Comparison of ENCODE assay signal across 32 cellular contexts in genomic region chr6:43304361-43304760, GRCh38. TPM values are rescaled to one million over a fixed set of nuclear protein-coding genes. Genes with fewer than 3 reads are reported as not detected.
"Had no signal": no experiment of that assay in that cellular context is flagged by ENCODE, and none has a peak within 500 bp of the region (broad histone marks: within the 10 kb centered on the region; RNA-seq: fewer than 3 reads in every experiment).

No MANE protein-coding gene starts in this region.

- H3K4me1 ChIP-seq: SJCRH30 had no signal

- H3K4me3 ChIP-seq: SJCRH30, SK-N-MC had no signal

- H3K27ac ChIP-seq: KMS-11, SJCRH30, SK-N-MC had no signal

- H3K9me3 Mint-ChIP-seq: activated CD4-positive, alpha-beta T cell treated with anti-CD3 and anti-CD28 coated beads, Interleukin-2, amount 10 ng/mL, durations not matched to agents 24 days and 14 days; activated CD8-positive, alpha-beta T cell treated with anti-CD3 and anti-CD28 coated beads for 36 hours; activated naive CD4-positive, alpha-beta T cell treated with anti-CD3 and anti-CD28 coated beads, Interleukin-2, amount 10 ng/mL, durations not matched to agents 7 days and 5 days; activated naive CD8-positive, alpha-beta T cell treated with anti-CD3 and anti-CD28 coated beads, Interleukin-2, amount 50 U/mL, for 24 hours; activated T-helper 2 cell treated with anti-CD3 and anti-CD28 coated beads, Interferon-gamma antibody, Interleukin-2, Interleukin-4, amounts not matched to agents 10 μg/mL and 5 μg/mL and 100 μg/mL, durations not matched to agents 14 hours and 24 hours and 36 hours; brain; T-helper 2 cell treated with Interferon-gamma antibody and Interleukin-4, amounts not matched to agents 5 μg/mL and 100 μg/mL, for 36 hours had no signal

- H3K4me1 Mint-ChIP-seq: brain had no signal

- H3K4me2 ChIP-seq: KMS-11 had no signal

- DNase-seq: activated CD4-positive, alpha-beta T cell treated with anti-CD3 and anti-CD28 coated beads, Interleukin-2, amount 10 ng/mL, durations not matched to agents 24 days and 14 days; activated CD4-positive, alpha-beta T cell treated with anti-CD3 and anti-CD28 coated beads, Interleukin-2, amount 50 U/mL, for 4 hours; activated CD8-positive, alpha-beta T cell treated with anti-CD3 and anti-CD28 coated beads for 36 hours; activated naive CD4-positive, alpha-beta T cell treated with anti-CD3 and anti-CD28 coated beads, Interleukin-2, amount 10 ng/mL, durations not matched to agents 7 days and 5 days; activated naive CD8-positive, alpha-beta T cell treated with anti-CD3 and anti-CD28 coated beads, Interleukin-2, amount 50 U/mL, for 24 hours; activated T-cell treated with anti-CD3 and anti-CD28 coated beads, Interleukin-2, amount 50 U/mL, for 1 hour; anterior cingulate cortex; central memory CD4-positive, alpha-beta T cell; MM.1S; MV-4-11; NCI-H1092; NCI-H146; NCI-H187; NCI-H2029 treated with DMSO at 0.1 percent for 48 hours; NCI-H2107; NCI-H2171; NCI-H2227 treated with DMSO at 0.1 percent for 48 hours; NCI-H446 treated with DMSO at 0.1 percent for 48 hours; NCI-H524; SHP77; SJCRH30 had no signal

- FAIRE-seq: TTC549 had no signal

- H3K27me3 Mint-ChIP-seq: activated naive CD8-positive, alpha-beta T cell had no signal

- H3K9me3 ChIP-seq: SJCRH30 had no signal

- H3K4me3 Mint-ChIP-seq: activated CD4-positive, alpha-beta T cell treated with anti-CD3 and anti-CD28 coated beads, Interleukin-2, amount 10 ng/mL, durations not matched to agents 24 days and 14 days; activated CD8-positive, alpha-beta T cell treated with anti-CD3 and anti-CD28 coated beads for 36 hours; activated naive CD4-positive, alpha-beta T cell treated with anti-CD3 and anti-CD28 coated beads, Interleukin-2, amount 10 ng/mL, durations not matched to agents 7 days and 5 days; activated naive CD8-positive, alpha-beta T cell; activated naive CD8-positive, alpha-beta T cell treated with anti-CD3 and anti-CD28 coated beads, Interleukin-2, amount 50 U/mL, for 24 hours; brain; T-helper 2 cell treated with Interferon-gamma antibody and Interleukin-4, amounts not matched to agents 5 μg/mL and 100 μg/mL, for 36 hours had no signal

- H3K36me3 Mint-ChIP-seq: activated naive CD4-positive, alpha-beta T cell treated with anti-CD3 and anti-CD28 coated beads, Interleukin-2, amount 10 ng/mL, durations not matched to agents 7 days and 5 days; activated naive CD8-positive, alpha-beta T cell; brain had no signal

- H3K27ac Mint-ChIP-seq: activated CD4-positive, alpha-beta T cell treated with anti-CD3 and anti-CD28 coated beads, Interleukin-2, amount 10 ng/mL, durations not matched to agents 24 days and 14 days; activated CD8-positive, alpha-beta T cell treated with anti-CD3 and anti-CD28 coated beads for 36 hours; activated naive CD4-positive, alpha-beta T cell treated with anti-CD3 and anti-CD28 coated beads, Interleukin-2, amount 10 ng/mL, durations not matched to agents 7 days and 5 days; activated naive CD8-positive, alpha-beta T cell; activated naive CD8-positive, alpha-beta T cell treated with anti-CD3 and anti-CD28 coated beads, Interleukin-2, amount 50 U/mL, for 24 hours; activated T-helper 2 cell treated with anti-CD3 and anti-CD28 coated beads, Interferon-gamma antibody, Interleukin-2, Interleukin-4, amounts not matched to agents 10 μg/mL and 5 μg/mL and 100 μg/mL, durations not matched to agents 14 hours and 24 hours and 36 hours; brain; T-helper 2 cell treated with Interferon-gamma antibody and Interleukin-4, amounts not matched to agents 5 μg/mL and 100 μg/mL, for 36 hours had no signal

- H3K9ac ChIP-seq: KMS-11 had no signal

- H3K36me3 ChIP-seq: SJCRH30 had no signal

RNA-seq across cellular contexts. Expression of gene CRIP3, which starts 4.3 kb away (rescaled TPM):
- total RNA-seq: LHCN-M2; RPMI7951; SJCRH30; T-helper 1 cell treated with Interleukin-12 subunit alpha and Interleukin-12 subunit beta and Interleukin-4 antibody, amounts not matched to agents 30 ng/mL and 1 ng/mL, for 36 hours had no signal

RNA-seq across cellular contexts. Expression of gene SLC22A7, which starts 6.3 kb away (rescaled TPM):
- total RNA-seq: activated CD4-positive, alpha-beta T cell treated with anti-CD3 and anti-CD28 coated beads, Interleukin-2, amount 10 ng/mL, durations not matched to agents 24 days and 14 days; activated CD8-positive, alpha-beta memory T cell treated with anti-CD3 and anti-CD28 coated beads for 36 hours; activated CD8-positive, alpha-beta T cell treated with anti-CD3 and anti-CD28 coated beads for 36 hours; activated T-helper 2 cell treated with anti-CD3 and anti-CD28 coated beads, Interferon-gamma antibody, Interleukin-2, Interleukin-4, amounts not matched to agents 10 μg/mL and 5 μg/mL and 100 μg/mL, durations not matched to agents 14 hours and 24 hours and 36 hours; LHCN-M2; RPMI7951; SJCRH30; T-helper 1 cell treated with Interleukin-12 subunit alpha and Interleukin-12 subunit beta and Interleukin-4 antibody, amounts not matched to agents 30 ng/mL and 1 ng/mL, for 36 hours had no signal
